14 cellular contexts compared by ENCODE assay signal in the genomic region with DNA sequence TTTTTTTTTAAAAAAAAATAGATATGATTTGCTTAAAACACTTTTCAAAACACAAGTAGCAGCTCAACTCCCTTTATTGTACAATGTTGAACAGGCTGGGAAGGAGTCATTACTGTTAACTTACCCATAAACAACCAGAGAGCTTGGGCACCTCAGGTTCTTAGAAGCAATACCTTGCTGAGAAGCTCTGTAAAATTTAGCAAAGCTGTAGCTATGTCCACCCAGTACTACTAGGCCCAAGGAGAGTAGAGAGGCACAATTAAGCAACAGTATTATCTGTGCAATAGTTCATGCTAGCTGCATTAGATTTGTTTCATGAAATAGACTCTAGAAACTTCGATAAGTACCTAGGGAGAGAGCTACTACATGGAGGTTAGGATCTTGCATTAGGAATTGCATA. TPM values are rescaled to one million over a fixed set of nuclear protein-coding genes. Genes with fewer than 3 reads are reported as not detected.
A peak's percentile ranks its signal among the peaks of the same experiment; 100 is the strongest.
DNase-seq lines count a peak whose midpoint lies in the region; ATAC-seq, FAIRE-seq and TF ChIP-seq lines count a peak whose summit lies in the region.
"Had no signal": no experiment of that assay in that cellular context is flagged by ENCODE, and none has a peak within 500 bp of the region (broad histone marks: within the 10 kb centered on the region; RNA-seq: fewer than 3 reads in every experiment).

No MANE protein-coding gene starts in this region.

- H3K4me3 ChIP-seq in HCT116 (replicated peaks in 1 of 2; ENCODE audit: low read depth in 1 of 2, low read length in 2 of 2), result no peak overlapping the region
- H3K4me3 ChIP-seq in PC-3 (ENCODE audit: low read length), result no peak overlapping the region
- H3K4me3 ChIP-seq in H1 (ENCODE audit: extremely low read depth in 1 of 4, insufficient read depth in 2 of 4, low read depth in 3 of 4, low read length in 4 of 4), result no peak overlapping the region
- no peak overlapping the region for H3K4me3 ChIP-seq in osteoblast (ENCODE audit: insufficient read depth, low read length)
- H3K4me3 ChIP-seq in heart left ventricle, result no peak overlapping the region

- no peak overlapping the region for H2BK12ac ChIP-seq in H1 (ENCODE audit: low read depth, low read length)

- H3K9me3 ChIP-seq in HCT116 (ENCODE audit: control insufficient read depth in 1 of 2, insufficient read depth in 1 of 2, low read depth in 1 of 2, low read length in 2 of 2) (no peaks in the 10 kb centered on the region), PC-3 (ENCODE audit: low read length) (no peaks in the 10 kb centered on the region), H1 (ENCODE audit: insufficient read depth in 2 of 2, low read depth in 1 of 2, low read length in 1 of 2) (no peaks in the 10 kb centered on the region), osteoblast (ENCODE audit: low read depth, low read length) (no peaks in the 10 kb centered on the region), heart left ventricle (no peaks in the 10 kb centered on the region)
- H3K9me3 ChIP-seq: BE2C had no signal

- CTCF ChIA-PET in HCT116 (lab: Charles Lee) (no interaction called here), PC-3 (lab: Charles Lee) (interaction anchor here (0.7 kb wide), 1 partner anchor 175 kb away, joined by 3 read pairs; no protein-coding TSS in a partner anchor), H1 (lab: Charles Lee; ENCODE audit: partially characterized antibody) (interaction anchor here (0.7 to 1.2 kb wide), 4 partner anchors 29 to 867 kb away, joined by 3 to 4 read pairs (median 4); partner anchors contain the start of gene SEMA3A)

- H4K5ac ChIP-seq in H1 (ENCODE audit: insufficient read length, low read depth, low read length), result no peak overlapping the region

- H2BK20ac ChIP-seq in H1 (ENCODE audit: low read length), result no peak overlapping the region

- peak; percentile 24 for FAIRE-seq in H1 (lab: Jason Lieb, UNC)
- FAIRE-seq: H54 had no signal

- no peaks in the 10 kb centered on the region for H3K4me1 ChIP-seq in HCT116 (ENCODE audit: control insufficient read depth in 1 of 2, insufficient read depth in 2 of 2, low read length in 2 of 2)
- peaks cover 13% of the 10 kb centered on the region for H3K4me1 ChIP-seq in PC-3 (ENCODE audit: insufficient read depth, low read length)
- H3K4me1 ChIP-seq in H1 (replicated peaks in 1 of 4; ENCODE audit: control insufficient read depth in 3 of 4, insufficient read depth in 4 of 4, low read length in 3 of 4), result no peaks in the 10 kb centered on the region; a peak in 1 of 7 replicates
- H3K4me1 ChIP-seq in osteoblast (ENCODE audit: insufficient read depth, low read length), result no peaks in the 10 kb centered on the region
- no peaks in the 10 kb centered on the region for H3K4me1 ChIP-seq in heart left ventricle
- H3K4me1 ChIP-seq: BE2C had no signal

- no peaks in the 10 kb centered on the region for H3K79me1 ChIP-seq in H1 (ENCODE audit: low read depth, low read length)

- no peak overlapping the region for H3K9ac ChIP-seq in HCT116 (ENCODE audit: low read length)
- H3K9ac ChIP-seq in PC-3 (ENCODE audit: low read length), result no peak overlapping the region
- no peak overlapping the region for H3K9ac ChIP-seq in H1 (replicated peaks in 1 of 4; ENCODE audit: extremely low read depth in 1 of 4, low read depth in 3 of 4, low read length in 3 of 4)

- no peak overlapping the region for H2BK120ac ChIP-seq in H1 (replicated peaks; ENCODE audit: low read depth, low read length)

- TF ChIP-seq EP300 in H1 (IDR thresholded peaks at IDR 0.05; ENCODE audit: borderline replicate concordance in 1 of 2, low read depth in 2 of 2, low read length in 2 of 2), result no peak

- RAD21 ChIA-PET in HCT116 (lab: Charles Lee; ENCODE audit: low non-redundant PET in 1 of 2, low total read pairs in 2 of 2, uncharacterized antibody in 2 of 2, unreplicated experiment in 2 of 2), result no interaction called here

- no peaks in the 10 kb centered on the region for H3K27me3 ChIP-seq in HCT116 (ENCODE audit: insufficient read depth, low read length)
- H3K27me3 ChIP-seq in PC-3 (ENCODE audit: low read length), result no peaks in the 10 kb centered on the region
- H3K27me3 ChIP-seq in H1 (replicated peaks in 1 of 4; ENCODE audit: control insufficient read depth in 3 of 4, extremely low read depth in 1 of 4, insufficient read depth in 3 of 4, low read length in 3 of 4), result no peaks in the 10 kb centered on the region
- no peaks in the 10 kb centered on the region for H3K27me3 ChIP-seq in osteoblast (ENCODE audit: insufficient read depth, low read length)
- no peaks in the 10 kb centered on the region for H3K27me3 ChIP-seq in heart left ventricle
- H3K27me3 ChIP-seq: BE2C had no signal

- no peaks in the 10 kb centered on the region for H3F3A ChIP-seq in PC-3 (ENCODE audit: low read length, unreplicated experiment)

- no peak overlapping the region for H3K4ac ChIP-seq in H1 (replicated peaks; ENCODE audit: insufficient read length, low read depth, low read length)

- POLR2A ChIA-PET in HCT116 (lab: Charles Lee), result no interaction called here
- POLR2A ChIA-PET in PC-3 (lab: Charles Lee; ENCODE audit: unreplicated experiment), result interaction anchor here (0.6 kb wide), 2 partner anchors 185 to 351 kb away, joined by 3 to 4 read pairs; no protein-coding TSS in a partner anchor
- POLR2A ChIA-PET in H1 (lab: Charles Lee; ENCODE audit: partially characterized antibody), result interaction anchor here (0.6 kb wide), 1 partner anchor 78 kb away, joined by 4 read pairs; no protein-coding TSS in a partner anchor

- ATAC-seq in HCT116 (no peak), PC-3 (peak; percentile 38), GM18870 (IDR thresholded peaks at IDR 0.05; ENCODE audit: unreplicated experiment) (no peak), heart left ventricle (no peak)

- H3K9me2 ChIP-seq in HCT116 (ENCODE audit: insufficient read depth) (no peaks in the 10 kb centered on the region), PC-3 (replicated peaks; ENCODE audit: low read length) (no peaks in the 10 kb centered on the region)

- peak overlapping the region; percentile 21 for H2AFZ ChIP-seq in HCT116 (ENCODE audit: low read depth, low read length, poor library complexity, severe bottlenecking)
- H2AFZ ChIP-seq in PC-3 (ENCODE audit: low read length), result no peak overlapping the region
- H2AFZ ChIP-seq in H1 (ENCODE audit: low read length), result peak overlapping the region; percentile 61; the same call in 1 of the 2 replicates
- peak overlapping the region; percentile 64 for H2AFZ ChIP-seq in osteoblast (ENCODE audit: low read length)

- no peak overlapping the region for H3K4me2 ChIP-seq in HCT116 (ENCODE audit: low read length)
- H3K4me2 ChIP-seq in PC-3 (ENCODE audit: low read length), result no peak overlapping the region; the same call in 1 of the 2 replicates
- H3K4me2 ChIP-seq in H1 (ENCODE audit: insufficient read depth in 1 of 2, low read depth in 2 of 2, low read length in 2 of 2), result no peak overlapping the region
- H3K4me2 ChIP-seq in osteoblast (ENCODE audit: insufficient read depth, low read length), result no peak overlapping the region

- intact Hi-C loops in HCT116 (cut with micrococcal nuclease) (no loop called here), PC-3 (cut with micrococcal nuclease) (no loop called here), heart left ventricle (cut with DNase I) (no loop called here)

- no peaks in the 10 kb centered on the region for H3K79me2 ChIP-seq in HCT116 (ENCODE audit: insufficient read depth, low read length)
- peaks cover 21% of the 10 kb centered on the region for H3K79me2 ChIP-seq in PC-3 (ENCODE audit: low read length)
- H3K79me2 ChIP-seq in H1 (ENCODE audit: control insufficient read depth in 1 of 2, insufficient read depth in 2 of 2, low read length in 2 of 2), result peaks cover 0 to 20% of the 10 kb centered on the region in 2 experiments; a peak in 2 of 4 replicates
- no peaks in the 10 kb centered on the region for H3K79me2 ChIP-seq in osteoblast (ENCODE audit: insufficient read depth, low read length)

- H4K20me1 ChIP-seq in HCT116 (ENCODE audit: insufficient read depth) (no peaks in the 10 kb centered on the region), PC-3 (ENCODE audit: low read length) (no peaks in the 10 kb centered on the region), H1 (replicated peaks in 1 of 2; ENCODE audit: control insufficient read depth in 1 of 2, insufficient read depth in 2 of 2, low read length in 2 of 2) (no peaks in the 10 kb centered on the region), osteoblast (ENCODE audit: insufficient read depth, low read length) (no peaks in the 10 kb centered on the region)

- TF ChIP-seq POLR2A in HCT116 (IDR thresholded peaks at IDR 0.05; ENCODE audit: borderline replicate concordance, extremely low read depth, insufficient read depth, insufficient read length), result no peak
- no peak for TF ChIP-seq POLR2A in H1 (IDR thresholded peaks at IDR 0.05; ENCODE audit: control extremely low read depth in 1 of 2, low read depth in 2 of 2, low read length in 2 of 2)
- TF ChIP-seq POLR2A in heart left ventricle (IDR thresholded peaks at IDR 0.05), result no peak

- H3K27ac ChIP-seq in HCT116 (ENCODE audit: low read depth, low read length) (no peak overlapping the region), PC-3 (ENCODE audit: low read length) (no peak overlapping the region), H1 (ENCODE audit: low read depth, low read length) (no peak overlapping the region), osteoblast (ENCODE audit: low read depth, low read length) (no peak overlapping the region), heart left ventricle (peak overlapping the region in 1 of 12 donors; percentile 30)

- WGBS in H1 (ENCODE audit: extremely low coverage in 1 of 2, insufficient coverage in 1 of 2, insufficient read length in 1 of 2, insufficient replicate concordance in 2 of 2, low coverage in 1 of 2, low lambda C conversion rate in 2 of 2, missing lambda C conversion rate in 1 of 2), 2 experiments, result 72% methylated on average over 1 of the region's 1 CpG; no CpG with 5 or more reads in 1 of the 2 experiments
- WGBS in heart left ventricle, 4 donors, result 80 to 94% (median 87%) methylated on average over 1 of the region's 1 CpG

- TF ChIP-seq CTCF in HCT116 (IDR thresholded peaks at IDR 0.05 in 2 of 3, conservative IDR thresholded peaks at IDR 0.05 in 1 of 3; ENCODE audit: borderline replicate concordance in 1 of 3, insufficient read depth in 1 of 3, low read depth in 2 of 3, low read length in 2 of 3) (no peak), PC-3 (conservative IDR thresholded peaks at IDR 0.05; ENCODE audit: low read depth, low read length) (no peak), H1 (IDR thresholded peaks at IDR 0.05; ENCODE audit: control extremely low read depth in 1 of 3, insufficient read depth in 1 of 3, low read depth in 1 of 3, low read length in 3 of 3) (no peak), osteoblast (IDR thresholded peaks at IDR 0.05; ENCODE audit: extremely low read depth, low read depth, low read length) (no peak), heart left ventricle (IDR thresholded peaks at IDR 0.05) (no peak)

- H3K14ac ChIP-seq in H1 (ENCODE audit: insufficient read length), result no peak overlapping the region

- no peak overlapping the region for H2AK5ac ChIP-seq in H1 (ENCODE audit: low read depth, low read length)

- H4K8ac ChIP-seq in H1 (ENCODE audit: extremely low read depth, insufficient read depth, low read length), result no peak overlapping the region

- TF ChIP-seq RAD21 in HCT116 (IDR thresholded peaks at IDR 0.05; ENCODE audit: low read depth), result no peak
- no peak for TF ChIP-seq RAD21 in H1 (IDR thresholded peaks at IDR 0.05 in 1 of 2, conservative IDR thresholded peaks at IDR 0.05 in 1 of 2; ENCODE audit: low read depth in 2 of 2, low read length in 2 of 2)

- no peaks in the 10 kb centered on the region for H3K23me2 ChIP-seq in H1 (ENCODE audit: low read depth, low read length)

- no peak overlapping the region for H3K23ac ChIP-seq in H1 (ENCODE audit: insufficient read length)

- no TSS peak for BruUV-seq in HCT116 (replicated peaks; lab: Mats Ljungman, UMichigan)
- BruUV-seq in PC-3 (replicated peaks; lab: Mats Ljungman, UMichigan), result no TSS peak

- no peak overlapping the region for H2BK15ac ChIP-seq in H1 (ENCODE audit: low read length)

- H2BK5ac ChIP-seq in H1 (ENCODE audit: low read depth, low read length), result no peak overlapping the region

- no peak overlapping the region for H3K56ac ChIP-seq in H1 (replicated peaks; ENCODE audit: insufficient read length, low read depth, low read length)

- DNase-seq in HCT116 (ENCODE audit: low read depth, low spot score), result no peak
- DNase-seq in PC-3, result no peak
- DNase-seq in H1 (ENCODE audit: low read depth in 1 of 2, low spot score in 2 of 2), result no peak
- DNase-seq in osteoblast (ENCODE audit: insufficient read length, low spot score, missing footprints), result no peak
- no peak for DNase-seq in cerebellar cortex (ENCODE audit: low spot score)
- DNase-seq in dedifferentiated amniotic fluid mesenchymal stem cell (ENCODE audit: extremely low spot score), result no peak
- DNase-seq in heart left ventricle, result no peak
- DNase-seq: BE2C; CD4-positive, alpha-beta memory T cell; NCI-H1436; NCI-H2029 treated with DMSO at 0.1 percent for 48 hours; NCI-H524 treated with DMSO at 0.1 percent for 48 hours had no signal

- no peak overlapping the region for H3K18ac ChIP-seq in H1 (ENCODE audit: extremely low read depth, low read length)

- no peak overlapping the region for H4K91ac ChIP-seq in H1 (replicated peaks; ENCODE audit: insufficient read length, low read length)

- H3K36me3 ChIP-seq in HCT116 (ENCODE audit: control insufficient read depth in 1 of 2, insufficient read depth in 2 of 2, low read length in 2 of 2), result no peaks in the 10 kb centered on the region
- no peaks in the 10 kb centered on the region; the same call in 1 of the 2 replicates for H3K36me3 ChIP-seq in PC-3 (ENCODE audit: low read depth, low read length)
- H3K36me3 ChIP-seq in H1 (ENCODE audit: control insufficient read depth in 2 of 4, insufficient read depth in 4 of 4, low read length in 3 of 4), result no peaks in the 10 kb centered on the region
- no peaks in the 10 kb centered on the region for H3K36me3 ChIP-seq in osteoblast (ENCODE audit: insufficient read depth, low read length)
- no peaks in the 10 kb centered on the region for H3K36me3 ChIP-seq in heart left ventricle
- H3K36me3 ChIP-seq: BE2C had no signal

RNA-seq across cellular contexts. Expression of gene SEMA3A, which starts 32.0 kb away (rescaled TPM):
- total RNA-seq in HCT116 (2021; ENCODE audit: unreplicated experiment) (14.2 TPM), PC-3 (2014; rRNA removed) (13.7 and 16.9 TPM in 2 replicates), osteoblast (2.5 and 35.1 TPM in 2 replicates), heart left ventricle (1 to 10 TPM in 8 of 9 donors, under 1 TPM in 1; 0.32 to 6.6 (median 1.5) TPM)
- polyA plus RNA-seq in HCT116 (2012), result 3.7 TPM in 2 replicates
- 42.3 and 45.9 TPM in 2 replicates for total RNA-seq in H1 (2021; fragmentation: NEBNext Ultra II Directional; extraction: Animal tissue kit (Norgen Biotek cat#: 25700))
- polyA plus RNA-seq in H1 (2011; rRNA removed) (4.9 and 8.1 TPM in 2 replicates), heart left ventricle (under 1 TPM; 0.30 to 0.39 TPM)
- polyA plus RNA-seq in H1 (2011; cell fraction: cytosol; rRNA removed), result 9.5 TPM
- polyA plus RNA-seq in H1 (2011; cell fraction: nucleus; rRNA removed), result 7.9 TPM
- 11.7 to 18.9 TPM (median 14.8 TPM) in 4 replicates for polyA plus RNA-seq in H1 (2012, experiment 1 of 2)
- 1.0 TPM for polyA plus RNA-seq in H1 (2012, experiment 2 of 2)
- polyA plus RNA-seq in H1 (2013, experiment 1 of 2), result 55.0 TPM
- 54.8 TPM for polyA plus RNA-seq in H1 (2013, experiment 2 of 2)
- 34.7 and 47.3 TPM in 2 replicates for polyA minus RNA-seq in H1 (2011; rRNA and poly(A)+ RNA removed)
- 11.5 TPM for polyA minus RNA-seq in H1 (2011; cell fraction: cytosol; rRNA and poly(A)+ RNA removed)
- 48.0 TPM for polyA minus RNA-seq in H1 (2011; cell fraction: nucleus; rRNA and poly(A)+ RNA removed)
